In the genomic region with DNA sequence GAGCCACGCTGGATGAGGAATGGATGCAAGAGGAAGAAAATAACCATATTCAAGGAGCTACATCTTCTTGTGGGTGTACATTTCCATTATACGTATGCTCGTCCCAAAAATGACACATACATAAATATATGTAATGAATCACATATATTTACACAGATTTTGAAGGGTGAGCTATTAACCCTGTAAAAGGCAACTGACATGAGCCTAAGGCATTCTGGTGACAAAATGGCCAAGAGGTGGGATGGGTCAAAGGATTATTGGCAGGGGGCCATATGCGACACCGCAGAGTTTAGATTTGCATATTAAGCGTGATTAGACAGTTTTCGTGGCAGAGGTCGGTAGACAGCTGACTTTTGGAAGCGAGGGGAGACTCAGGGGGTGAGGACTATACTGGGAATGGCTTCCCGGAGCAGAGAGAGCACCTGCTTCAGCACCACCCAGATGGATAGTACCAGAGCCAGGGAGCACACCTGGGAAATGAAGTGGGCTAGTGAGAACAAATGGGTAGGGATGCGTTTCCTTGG, we compare ENCODE assay signal across 8 cellular contexts. TPM values are rescaled to one million over a fixed set of nuclear protein-coding genes. Genes with fewer than 3 reads are reported as not detected.
DNase-seq lines count a peak whose midpoint lies in the region; ATAC-seq and TF ChIP-seq lines count a peak whose summit lies in the region.

No MANE protein-coding gene starts in this region.

- no peaks in the 10 kb centered on the region for H3K4me1 ChIP-seq in fibroblast of lung (ENCODE audit: control insufficient read depth, extremely low read depth, insufficient read depth, low read length)

- DNase-seq in CD14-positive monocyte (ENCODE audit: low spot score) (no peak), fibroblast of lung (ENCODE audit: low read depth in 2 of 2) (peak in 1 of 2 donors; percentile 20), osteocyte (ENCODE audit: extremely low spot score, unreplicated experiment) (no peak)
- no peak for DNase-seq in stimulated activated CD4-positive, alpha-beta T cell treated with anti-CD3 and anti-CD28 coated beads, Interleukin-1b, Interleukin-23, amount 100 ng/mL, for 48 hours

- TF ChIP-seq CTCF in CD14-positive monocyte (IDR thresholded peaks at IDR 0.05) (no peak), SU-DHL-6 (IDR thresholded peaks at IDR 0.05; ENCODE audit: insufficient read depth, low read length, poor library complexity, severe bottlenecking) (no peak), fibroblast of lung (conservative IDR thresholded peaks at IDR 0.05 in 1 of 2, IDR thresholded peaks at IDR 0.05 in 1 of 2; ENCODE audit: low read depth in 1 of 2, low read length in 2 of 2) (no peak), osteocyte (IDR thresholded peaks at IDR 0.05) (no peak)

- 0 out of 2 replicates have a peak, but pooled peaks cover 2% of the 10 kb centered on the region for H3K27me3 ChIP-seq in SU-DHL-6 (ENCODE audit: low read length)
- no peaks in the 10 kb centered on the region for H3K27me3 ChIP-seq in fibroblast of lung (ENCODE audit: control insufficient read depth, insufficient read depth, low read length)

- ATAC-seq in HG02870 (IDR thresholded peaks at IDR 0.05; ENCODE audit: unreplicated experiment) (no peak), GM21825 (IDR thresholded peaks at IDR 0.05; ENCODE audit: unreplicated experiment) (no peak)

- H3K9me3 ChIP-seq in SU-DHL-6 (ENCODE audit: insufficient read depth, low read length), result no peaks in the 10 kb centered on the region
- no peaks in the 10 kb centered on the region for H3K9me3 ChIP-seq in fibroblast of lung (ENCODE audit: control insufficient read depth, insufficient read depth, low read depth, low read length)

- H3K27me3 Mint-ChIP-seq in CD14-positive monocyte (ENCODE audit: low read depth in 3 of 3) (peaks cover 25 to 44% (median 34%) of the 10 kb centered on the region in 3 donors), IgD-negative memory B cell (peaks cover 24% of the 10 kb centered on the region), osteocyte (ENCODE audit: unreplicated experiment) (peaks cover 3% of the 10 kb centered on the region)

- H3K4me1 Mint-ChIP-seq in CD14-positive monocyte (peaks cover 15% of the 10 kb centered on the region), IgD-negative memory B cell (peaks cover 5 to 8% (median 7%) of the 10 kb centered on the region in 3 donors), osteocyte (ENCODE audit: unreplicated experiment) (peaks cover 27% of the 10 kb centered on the region)

- H3K4me3 ChIP-seq in SU-DHL-6 (ENCODE audit: insufficient read depth, low read length, poor library complexity, severe bottlenecking), result no peak overlapping the region
- peak overlapping the region; percentile 80 to 84 (median 84) for H3K4me3 ChIP-seq in fibroblast of lung (replicated peaks in 1 of 4; ENCODE audit: control extremely low read depth in 1 of 4, insufficient read depth in 1 of 4, low read depth in 3 of 4, low read length in 4 of 4)

- no peaks in the 10 kb centered on the region for H3K36me3 ChIP-seq in SU-DHL-6 (ENCODE audit: low read length)
- H3K36me3 ChIP-seq in fibroblast of lung (ENCODE audit: control insufficient read depth, insufficient read depth, low read length), result no peaks in the 10 kb centered on the region

- intact Hi-C loops in CD14-positive monocyte (cut with micrococcal nuclease), result no loop called here

- H3K4me2 ChIP-seq in SU-DHL-6 (ENCODE audit: low read depth, low read length, poor library complexity, severe bottlenecking) (peak overlapping the region; percentile 35), fibroblast of lung (ENCODE audit: extremely low read depth, insufficient read depth, low read length) (peak overlapping the region; percentile 97)

- H3K4me3 Mint-ChIP-seq in CD14-positive monocyte (peak overlapping the region; percentile 87 to 91), IgD-negative memory B cell (peak overlapping the region; percentile 74 to 96 (median 87)), osteocyte (ENCODE audit: unreplicated experiment) (peak overlapping the region; percentile 93)

- no peak overlapping the region for H3K27ac ChIP-seq in SU-DHL-6 (ENCODE audit: low read depth, low read length)
- H3K27ac ChIP-seq in fibroblast of lung (ENCODE audit: insufficient read depth, low read length), result peak overlapping the region; percentile 94

- H3K27ac Mint-ChIP-seq in CD14-positive monocyte (peak overlapping the region in 4 of 7 donors; percentile 22 to 66 (median 48)), IgD-negative memory B cell (peak overlapping the region in 2 of 3 donors; percentile 22 to 41), osteocyte (ENCODE audit: unreplicated experiment) (peak overlapping the region; percentile 94)

- H3K9ac ChIP-seq in SU-DHL-6 (ENCODE audit: low read length) (no peak overlapping the region), fibroblast of lung (ENCODE audit: insufficient read depth, low read length) (peak overlapping the region; percentile 85)

- no peaks in the 10 kb centered on the region for H3K79me2 ChIP-seq in SU-DHL-6 (ENCODE audit: insufficient read depth, low read length)
- peaks cover 27% of the 10 kb centered on the region for H3K79me2 ChIP-seq in fibroblast of lung (ENCODE audit: control insufficient read depth, insufficient read depth, low read length)

- H2AFZ ChIP-seq in SU-DHL-6 (ENCODE audit: low read depth, low read length, severe bottlenecking) (no peak overlapping the region), fibroblast of lung (ENCODE audit: low read length) (peak overlapping the region; percentile 92)

- no peaks in the 10 kb centered on the region for H3F3A ChIP-seq in SU-DHL-6 (ENCODE audit: insufficient read depth)

- H3K9me2 ChIP-seq in SU-DHL-6 (replicated peaks; ENCODE audit: insufficient read depth, low read length), result no peaks in the 10 kb centered on the region

- H4K20me1 ChIP-seq in SU-DHL-6 (ENCODE audit: low read depth, low read length) (no peaks in the 10 kb centered on the region), fibroblast of lung (ENCODE audit: control insufficient read depth, extremely low read depth, insufficient read depth, low read length) (no peaks in the 10 kb centered on the region)

- peaks cover 0 to 7% (median 0%) of the 10 kb centered on the region in 7 donors for H3K9me3 Mint-ChIP-seq in CD14-positive monocyte
- no peaks in the 10 kb centered on the region for H3K9me3 Mint-ChIP-seq in IgD-negative memory B cell
- no peaks in the 10 kb centered on the region for H3K9me3 Mint-ChIP-seq in osteocyte (ENCODE audit: unreplicated experiment)

- peaks cover 0 to 2% of the 10 kb centered on the region in 2 donors for H3K36me3 Mint-ChIP-seq in CD14-positive monocyte
- H3K36me3 Mint-ChIP-seq in IgD-negative memory B cell, result no peaks in the 10 kb centered on the region
- peaks cover 4% of the 10 kb centered on the region for H3K36me3 Mint-ChIP-seq in osteocyte (ENCODE audit: unreplicated experiment)

RNA-seq across cellular contexts. Expression of a gene that starts 0.4 kb away (rescaled TPM):
- polyA plus RNA-seq in CD14-positive monocyte (under 1 TPM; 0.17 to 0.53 TPM), IgD-negative memory B cell (not detected), fibroblast of lung (47.7 and 58.7 TPM in 2 replicates)
- total RNA-seq in fibroblast of lung (34.7 and 39.8 TPM in 2 replicates), osteocyte (33.9 and 35.9 TPM in 2 replicates)
- 29.0 and 41.4 TPM in 2 replicates for polyA plus RNA-seq in fibroblast of lung (2012)
- 14.1 and 27.9 TPM in 2 replicates for polyA minus RNA-seq in fibroblast of lung (ENCODE audit: low replicate concordance)

RNA-seq across cellular contexts. Expression of a gene that starts 44.9 kb away (rescaled TPM):
- polyA plus RNA-seq in CD14-positive monocyte (100 to 1,000 TPM; 351 to 403 TPM), IgD-negative memory B cell (110 TPM), fibroblast of lung (0.02 TPM in 1 of 2 replicates, not detected in the other)
- total RNA-seq in fibroblast of lung (not detected in 2 replicates), osteocyte (0.19 TPM in 1 of 2 replicates, not detected in the other)
- polyA plus RNA-seq in fibroblast of lung (2012), result not detected in 2 replicates
- polyA minus RNA-seq in fibroblast of lung (ENCODE audit: low replicate concordance), result 0.43 TPM in 1 of 2 replicates, not detected in the other

Comparison
In these comparisons a context has a peak if more than half of its experiments do, and no peak if none do; other contexts are left out.
1. H3K27ac Mint-ChIP-seq: peak in every context shown above with its lines; median percentile 94 in osteocyte; 48 in CD14-positive monocyte; 32 in IgD-negative memory B cell.
2. RNA of a gene that starts 0.4 kb away (polyA plus RNA-seq): 29.0 to 58.7 TPM in fibroblast of lung; 0.17 to 0.53 TPM in CD14-positive monocyte and not detected in IgD-negative memory B cell (single experiment); every median in the first group is over 10 times any median in the second.
3. RNA of a gene that starts 44.9 kb away (polyA plus RNA-seq): 351 to 403 TPM in CD14-positive monocyte and 110 TPM in IgD-negative memory B cell (single experiment); 0.02 TPM in fibroblast of lung; every median in the first group is over 100 times any median in the second.
4. Peak in every context shown above with its lines, with median percentiles within 50 percentile points of each other: H3K4me3 Mint-ChIP-seq.